Comparison of ENCODE assay signal across 12 cellular contexts in genomic region chr17:40019140-40019991, GRCh38. TPM values are rescaled to one million over a fixed set of nuclear protein-coding genes. Genes with fewer than 3 reads are reported as not detected.
DNase-seq lines count a peak whose midpoint lies in the region; ATAC-seq and TF ChIP-seq lines count a peak whose summit lies in the region.
"Had no signal": no experiment of that assay in that cellular context is flagged by ENCODE, and none has a peak within 500 bp of the region (broad histone marks: within the 10 kb centered on the region; RNA-seq: fewer than 3 reads in every experiment).

No MANE protein-coding gene starts in this region.

- no peak overlapping the region for H2BK5ac ChIP-seq in mesenchymal stem cell (ENCODE audit: low read depth, low read length, poor library complexity, severe bottlenecking)

- DNase-seq in natural killer cell: no peak
- no peak for DNase-seq in natural killer cell treated with Interleukin-12 subunit alpha and Interleukin-12 subunit beta and Interleukin-15 and Interleukin-18, amount 100 ng/mL, for 72 hours (ENCODE audit: low spot score)
- peak; percentile 87 for DNase-seq in choroid plexus epithelial cell (ENCODE audit: low read depth)
- DNase-seq in mesenchymal stem cell: no peak
- no peak for DNase-seq in GM19238 (ENCODE audit: insufficient read length, low spot score)
- DNase-seq in NCI-H1092 treated with DMSO at 0.1 percent for 48 hours (lab: John Stamatoyannopoulos, UW): no peak
- no peak for DNase-seq in effector CD4-positive, alpha-beta T cell
- DNase-seq: effector CD8-positive, alpha-beta T cell; lower lobe of right lung; SW 1271 had no signal

- ATAC-seq in natural killer cell: no peak
- no peak for ATAC-seq in natural killer cell treated with Interleukin-12 subunit alpha and Interleukin-12 subunit beta and Interleukin-15 and Interleukin-18, amount 100 ng/mL, for 72 hours
- no peak for ATAC-seq in HG03521 (IDR thresholded peaks at IDR 0.05; ENCODE audit: unreplicated experiment)
- ATAC-seq: lower lobe of right lung had no signal

- H3K27me3 ChIP-seq in mesenchymal stem cell (ENCODE audit: control insufficient read depth in 1 of 2, insufficient read depth in 1 of 2, low read length in 2 of 2): no peaks in the 10 kb centered on the region

- peaks cover 0 to 13% of the 10 kb centered on the region in 2 donors for H3K4me1 Mint-ChIP-seq in natural killer cell
- peaks cover 5 to 7% of the 10 kb centered on the region in 2 donors for H3K4me1 Mint-ChIP-seq in natural killer cell treated with Interleukin-12 subunit alpha and Interleukin-12 subunit beta and Interleukin-15 and Interleukin-18, amount 100 ng/mL, for 72 hours (ENCODE audit: low read depth in 2 of 2)

- H3K36me3 Mint-ChIP-seq in natural killer cell: no peaks in the 10 kb centered on the region
- H3K36me3 Mint-ChIP-seq in natural killer cell treated with Interleukin-12 subunit alpha and Interleukin-12 subunit beta and Interleukin-15 and Interleukin-18, amount 100 ng/mL, for 72 hours: no peaks in the 10 kb centered on the region

- no peaks in the 10 kb centered on the region for H3K9me3 ChIP-seq in mesenchymal stem cell (ENCODE audit: control insufficient read depth, low read length)
- H3K9me3 ChIP-seq: lower lobe of right lung had no signal

- no peak overlapping the region for H3K18ac ChIP-seq in mesenchymal stem cell (ENCODE audit: low read depth in 1 of 2, low read length in 2 of 2)

- H2BK12ac ChIP-seq in mesenchymal stem cell (ENCODE audit: low read length in 2 of 2): peak overlapping the region in 1 of 2 experiments; percentile 49

- intact Hi-C loops in natural killer cell (cut with micrococcal nuclease): no loop called here

- H3K4me3 Mint-ChIP-seq in natural killer cell: no peak overlapping the region
- H3K4me3 Mint-ChIP-seq in natural killer cell treated with Interleukin-12 subunit alpha and Interleukin-12 subunit beta and Interleukin-15 and Interleukin-18, amount 100 ng/mL, for 72 hours: no peak overlapping the region

- H3K23ac ChIP-seq in mesenchymal stem cell (ENCODE audit: low read length in 2 of 2): no peak overlapping the region

- no peak overlapping the region for H4K8ac ChIP-seq in mesenchymal stem cell (ENCODE audit: low read length)

- H3K4me2 ChIP-seq in mesenchymal stem cell (ENCODE audit: low read length, poor library complexity, severe bottlenecking): no peak overlapping the region

- no peak overlapping the region for H3K4ac ChIP-seq in mesenchymal stem cell (ENCODE audit: low read depth in 1 of 2, low read length in 2 of 2)

- TF ChIP-seq CTCF in natural killer cell (IDR thresholded peaks at IDR 0.05): no peak
- TF ChIP-seq CTCF in choroid plexus epithelial cell (conservative IDR thresholded peaks at IDR 0.05; ENCODE audit: low read depth, low read length): peak; percentile 5

- H3K79me1 ChIP-seq in mesenchymal stem cell (replicated peaks; ENCODE audit: low read length, poor library complexity, severe bottlenecking): no peaks in the 10 kb centered on the region

- peak overlapping the region; percentile 41 to 47 for H3K27ac Mint-ChIP-seq in natural killer cell
- H3K27ac Mint-ChIP-seq in natural killer cell treated with Interleukin-12 subunit alpha and Interleukin-12 subunit beta and Interleukin-15 and Interleukin-18, amount 100 ng/mL, for 72 hours: no peak overlapping the region

- no peaks in the 10 kb centered on the region for H3K27me3 Mint-ChIP-seq in natural killer cell (ENCODE audit: low read depth in 2 of 2)
- no peaks in the 10 kb centered on the region for H3K27me3 Mint-ChIP-seq in natural killer cell treated with Interleukin-12 subunit alpha and Interleukin-12 subunit beta and Interleukin-15 and Interleukin-18, amount 100 ng/mL, for 72 hours

- H3K14ac ChIP-seq in mesenchymal stem cell (ENCODE audit: low read length in 2 of 2): no peak overlapping the region

- H3K4me3 ChIP-seq in choroid plexus epithelial cell (ENCODE audit: low read depth, low read length): no peak overlapping the region
- peak overlapping the region in 1 of 2 experiments; percentile 38 for H3K4me3 ChIP-seq in mesenchymal stem cell (ENCODE audit: insufficient read depth in 1 of 2, low read depth in 1 of 2, low read length in 2 of 2)
- H3K4me3 ChIP-seq: lower lobe of right lung had no signal

- H3K4me1 ChIP-seq in mesenchymal stem cell (ENCODE audit: control insufficient read depth, insufficient read depth, low read depth, low read length): peaks cover 62% of the 10 kb centered on the region

- H3K9me3 Mint-ChIP-seq in natural killer cell: no peaks in the 10 kb centered on the region
- H3K9me3 Mint-ChIP-seq in natural killer cell treated with Interleukin-12 subunit alpha and Interleukin-12 subunit beta and Interleukin-15 and Interleukin-18, amount 100 ng/mL, for 72 hours: no peaks in the 10 kb centered on the region

- H2AFZ ChIP-seq in mesenchymal stem cell (ENCODE audit: low read depth, low read length): no peak overlapping the region

- 90% methylated on average over 24 of the region's 24 CpGs for WGBS in mesenchymal stem cell

- no peak overlapping the region for H4K91ac ChIP-seq in mesenchymal stem cell (ENCODE audit: low read length)

- H3K27ac ChIP-seq in mesenchymal stem cell (ENCODE audit: low read length, poor library complexity, severe bottlenecking): peak overlapping the region; percentile 34

- no peak overlapping the region for H2BK15ac ChIP-seq in mesenchymal stem cell (ENCODE audit: low read depth, poor library complexity, severe bottlenecking)

- peaks cover 16 to 47% of the 10 kb centered on the region in 2 experiments for H3K36me3 ChIP-seq in mesenchymal stem cell (ENCODE audit: control insufficient read depth in 1 of 2, insufficient read depth in 2 of 2, low read depth in 1 of 2, low read length in 2 of 2)

- peak overlapping the region; percentile 51 for H3K9ac ChIP-seq in mesenchymal stem cell (ENCODE audit: low read length)

- no peak overlapping the region for H2BK120ac ChIP-seq in mesenchymal stem cell (ENCODE audit: low read depth, low read length)

- peak overlapping the region; percentile 75 for H2AK5ac ChIP-seq in mesenchymal stem cell (ENCODE audit: low read length, severe bottlenecking)

RNA-seq across cellular contexts. Expression of gene CSF3, which starts 4.1 kb away (rescaled TPM):
- total RNA-seq in natural killer cell: not detected
- under 1 TPM in 1 of 2 donors, not detected in 1; 0.78 TPM for total RNA-seq in natural killer cell treated with Interleukin-12 subunit alpha and Interleukin-12 subunit beta and Interleukin-15 and Interleukin-18, amount 100 ng/mL, for 72 hours
- not detected for polyA plus RNA-seq in mesenchymal stem cell (2013, experiment 1 of 2)
- 0.05 TPM for polyA plus RNA-seq in mesenchymal stem cell (2013, experiment 2 of 2)
- total RNA-seq: temporal lobe had no signal

RNA-seq across cellular contexts. Expression of gene MED24, which starts 34.8 kb away (rescaled TPM):
- 100 to 1,000 TPM; 115 to 141 (median 126) TPM for total RNA-seq in natural killer cell
- total RNA-seq in natural killer cell treated with Interleukin-12 subunit alpha and Interleukin-12 subunit beta and Interleukin-15 and Interleukin-18, amount 100 ng/mL, for 72 hours: 100 to 1,000 TPM in 1 of 2 donors, 10 to 100 TPM in 1; 91.5 to 147 TPM
- 35.2 TPM for polyA plus RNA-seq in mesenchymal stem cell (2013, experiment 1 of 2)
- 35.4 TPM for polyA plus RNA-seq in mesenchymal stem cell (2013, experiment 2 of 2)

RNA-seq across cellular contexts. Expression of gene PSMD3, which starts 38.8 kb away (rescaled TPM):
- total RNA-seq in natural killer cell: 10 to 100 TPM; 66.1 to 83.8 (median 78.9) TPM
- total RNA-seq in natural killer cell treated with Interleukin-12 subunit alpha and Interleukin-12 subunit beta and Interleukin-15 and Interleukin-18, amount 100 ng/mL, for 72 hours: 100 to 1,000 TPM; 148 to 163 TPM
- 79.8 TPM for polyA plus RNA-seq in mesenchymal stem cell (2013, experiment 1 of 2)
- polyA plus RNA-seq in mesenchymal stem cell (2013, experiment 2 of 2): 79.0 TPM

RNA-seq across cellular contexts. Expression of gene THRA, which starts 43.4 kb away (rescaled TPM):
- total RNA-seq in natural killer cell: 10 to 100 TPM; 40.8 to 55.7 (median 42.3) TPM
- 10 to 100 TPM in 1 of 2 donors, 1 to 10 TPM in 1; 4.9 to 10.9 TPM for total RNA-seq in natural killer cell treated with Interleukin-12 subunit alpha and Interleukin-12 subunit beta and Interleukin-15 and Interleukin-18, amount 100 ng/mL, for 72 hours
- 24.1 TPM for polyA plus RNA-seq in mesenchymal stem cell (2013, experiment 1 of 2)
- polyA plus RNA-seq in mesenchymal stem cell (2013, experiment 2 of 2): 23.2 TPM

RNA-seq across cellular contexts. Expression of gene GSDMA, which starts 56.6 kb away (rescaled TPM):
- total RNA-seq in natural killer cell: 1 to 10 TPM; 1.1 to 3.2 (median 2.1) TPM
- total RNA-seq in natural killer cell treated with Interleukin-12 subunit alpha and Interleukin-12 subunit beta and Interleukin-15 and Interleukin-18, amount 100 ng/mL, for 72 hours: 1 to 10 TPM in 1 of 2 donors, under 1 TPM in 1; 0.24 to 1.1 TPM
- not detected for polyA plus RNA-seq in mesenchymal stem cell (2013, experiment 1 of 2)
- not detected for polyA plus RNA-seq in mesenchymal stem cell (2013, experiment 2 of 2)

Comparison
In these comparisons a context has a peak if more than half of its experiments do, and no peak if none do; other contexts are left out.
1. H3K27ac Mint-ChIP-seq: peak in natural killer cell (2 of 2); none in natural killer cell treated with Interleukin-12 subunit alpha and Interleukin-12 subunit beta and Interleukin-15 and Interleukin-18, amount 100 ng/mL, for 72 hours (0 of 2).